Comparison of ENCODE assay signal across 14 cellular contexts in genomic region chr11:36012410-36012809, GRCh38.
DNase-seq lines count a peak whose midpoint lies in the region; ATAC-seq, FAIRE-seq and TF ChIP-seq lines count a peak whose summit lies in the region.
"Had no signal": no experiment of that assay in that cellular context is flagged by ENCODE, and none has a peak within 500 bp of the region (broad histone marks: within the 10 kb centered on the region; RNA-seq: fewer than 3 reads in every experiment).

No MANE protein-coding gene starts in this region.

- CTCF ChIA-PET in PC-3 (lab: Charles Lee): no interaction called here

- H3K9me2 ChIP-seq in PC-3 (replicated peaks; ENCODE audit: low read length): no peaks in the 10 kb centered on the region

- H3F3A ChIP-seq in PC-3 (ENCODE audit: low read length, unreplicated experiment): peaks cover 9% of the 10 kb centered on the region

- H3K27ac ChIP-seq in PC-3 (ENCODE audit: low read length) (peak overlapping the region; percentile 53), coronary artery (peak overlapping the region; percentile 11 to 63), keratinocyte (ENCODE audit: control insufficient read depth, insufficient read depth, low read length) (peak overlapping the region; percentile 37)

- no peaks in the 10 kb centered on the region for H4K20me1 ChIP-seq in PC-3 (ENCODE audit: low read length)
- H4K20me1 ChIP-seq in keratinocyte (ENCODE audit: control insufficient read depth, extremely low read depth, insufficient read depth, low read length): no peaks in the 10 kb centered on the region

- H3K79me2 ChIP-seq in PC-3 (ENCODE audit: low read length): peaks cover 67% of the 10 kb centered on the region
- peaks cover 21% of the 10 kb centered on the region for H3K79me2 ChIP-seq in keratinocyte (ENCODE audit: control insufficient read depth, insufficient read depth, low read length)

- no peak overlapping the region for H3K4me3 ChIP-seq in PC-3 (ENCODE audit: low read length)
- peak overlapping the region; percentile 31 for H3K4me3 ChIP-seq in coronary artery
- H3K4me3 ChIP-seq in keratinocyte (ENCODE audit: control insufficient read depth in 2 of 3, extremely low read depth in 1 of 3, insufficient read depth in 2 of 3, low read depth in 1 of 3, low read length in 3 of 3): no peak overlapping the region

- H3K9me1 ChIP-seq in keratinocyte (ENCODE audit: control insufficient read depth, extremely low read depth, insufficient read depth, low read length): no peaks in the 10 kb centered on the region

- POLR2A ChIA-PET in PC-3 (lab: Charles Lee; ENCODE audit: unreplicated experiment): no interaction called here

- H3K36me3 ChIP-seq in PC-3 (ENCODE audit: low read depth, low read length) (no peaks in the 10 kb centered on the region), keratinocyte (ENCODE audit: control insufficient read depth in 2 of 2, extremely low read depth in 1 of 2, insufficient read depth in 2 of 2, low read length in 2 of 2) (no peaks in the 10 kb centered on the region)

- dilution Hi-C loops in keratinocyte (cut with MboI; ENCODE audit: extremely low pct_ligation_motif_present, low sequenced_read_pairs): no loop called here

- intact Hi-C loops in PC-3 (cut with micrococcal nuclease): no loop called here

- TF ChIP-seq CTCF in PC-3 (conservative IDR thresholded peaks at IDR 0.05; ENCODE audit: low read depth, low read length) (no peak), coronary artery (IDR thresholded peaks at IDR 0.05) (no peak), keratinocyte (optimal IDR thresholded peaks at IDR 0.05 in 1 of 3, IDR thresholded peaks at IDR 0.05 in 1 of 3, conservative IDR thresholded peaks at IDR 0.05 in 1 of 3; ENCODE audit: extremely low read depth in 1 of 3, insufficient read depth in 2 of 3, low read length in 3 of 3) (no peak)

- no peak overlapping the region for H3K9ac ChIP-seq in PC-3 (ENCODE audit: low read length)
- no peak overlapping the region for H3K9ac ChIP-seq in keratinocyte (ENCODE audit: control insufficient read depth, extremely low read depth, insufficient read depth, low read length)

- no TSS peak for BruUV-seq in PC-3 (replicated peaks; lab: Mats Ljungman, UMichigan)

- DNase-seq in AG08395 (ENCODE audit: low spot score) (peak; percentile 27), PC-3 (peak; percentile 62), coronary artery (ENCODE audit: low spot score) (no peak), keratinocyte (ENCODE audit: low read depth, low spot score) (no peak), NCI-H1092 treated with DMSO at 0.1 percent for 48 hours (lab: John Stamatoyannopoulos, UW) (no peak)
- DNase-seq: caudate nucleus; NCI-H1105 treated with DMSO at 0.1 percent for 48 hours; NCI-H345; stimulated activated CD4-positive, alpha-beta T cell treated with anti-CD3 and anti-CD28 coated beads, Interleukin-2, amount 100 ng/mL, for 48 hours had no signal

- peak; percentile 98 for FAIRE-seq in keratinocyte (lab: Jason Lieb, UNC)
- FAIRE-seq: urothelium cell line had no signal

- H3K27me3 ChIP-seq in PC-3 (ENCODE audit: low read length) (no peaks in the 10 kb centered on the region), keratinocyte (ENCODE audit: control insufficient read depth, extremely low read depth, insufficient read depth, low read length) (no peaks in the 10 kb centered on the region)

- H3K4me1 ChIP-seq in PC-3 (ENCODE audit: insufficient read depth, low read length) (peaks cover 52% of the 10 kb centered on the region), keratinocyte (ENCODE audit: control insufficient read depth, extremely low read depth, insufficient read depth, low read length) (peaks cover 73% of the 10 kb centered on the region)

- no peak overlapping the region for H2AFZ ChIP-seq in PC-3 (ENCODE audit: low read length)
- no peak overlapping the region for H2AFZ ChIP-seq in keratinocyte (ENCODE audit: control insufficient read depth, low read length)

- H3K4me2 ChIP-seq in PC-3 (ENCODE audit: low read length) (peak overlapping the region; percentile 70), keratinocyte (ENCODE audit: control insufficient read depth, extremely low read depth, insufficient read depth, low read depth, low read length) (peak overlapping the region; percentile 47)

- ATAC-seq in PC-3 (peak; percentile 58), HG03354 (IDR thresholded peaks at IDR 0.05; ENCODE audit: poor library complexity, severe bottlenecking, unreplicated experiment) (no peak), GM19395 (IDR thresholded peaks at IDR 0.05; ENCODE audit: unreplicated experiment) (no peak), GM21526 (IDR thresholded peaks at IDR 0.05; ENCODE audit: low FRiP score, unreplicated experiment) (no peak)
- ATAC-seq: activated T-helper 17 cell treated with anti-CD3 and anti-CD28 coated beads, Interleukin-2, amount 50 U/mL, for 72 hours had no signal

- no peaks in the 10 kb centered on the region for H3K9me3 ChIP-seq in PC-3 (ENCODE audit: low read length)
- no peaks in the 10 kb centered on the region for H3K9me3 ChIP-seq in keratinocyte (ENCODE audit: control insufficient read depth, low read depth, low read length)

Comparison
In these comparisons a context has a peak if more than half of its experiments do, and no peak if none do; other contexts are left out.
1. DNase-seq: peak in AG08395 (single experiment) and PC-3 (single experiment); none in coronary artery (single experiment), keratinocyte (single experiment) and NCI-H1092 treated with DMSO at 0.1 percent for 48 hours (single experiment).
2. Peak in every context shown above with its lines, with median percentiles within 50 percentile points of each other: H3K27ac ChIP-seq.